8 cellular contexts compared by ENCODE assay signal in genomic region chr15:96330450-96331140, GRCh38. TPM values are rescaled to one million over a fixed set of nuclear protein-coding genes. Genes with fewer than 3 reads are reported as not detected.
DNase-seq lines count a peak whose midpoint lies in the region; ATAC-seq and TF ChIP-seq lines count a peak whose summit lies in the region.

TSS of gene NR2F2 (plus strand) at chr15:96330700. CDS start at chr15:96332106, 1,406 bp downstream.

- TF ChIP-seq CTCF in AG04449 (IDR thresholded peaks at IDR 0.05; ENCODE audit: insufficient read depth, low read length, missing control alignments) (no peak), fibroblast of mammary gland (conservative IDR thresholded peaks at IDR 0.05; ENCODE audit: control insufficient read depth, insufficient read depth, low read depth, low read length) (no peak)

- peak; percentile 94 for DNase-seq in AG04449 (ENCODE audit: low read depth, low spot score)
- DNase-seq in NCI-H446 (lab: John Stamatoyannopoulos, UW), result peak; percentile 58 to 94
- DNase-seq in activated T-cell treated with anti-CD3 and anti-CD28 coated beads, Interleukin-2, amount 50 U/mL, for 48 hours, result peak; percentile 64
- peak; percentile 98 for DNase-seq in fibroblast of mammary gland (ENCODE audit: low read depth)
- peak; percentile 98 for DNase-seq in myocyte (ENCODE audit: low read depth)
- peak; percentile 82 for DNase-seq in superior temporal gyrus (ENCODE audit: extremely low spot score)

- peak within 1 kb of the TSS; percentile 96 for H3K4me3 ChIP-seq in AG04449 (ENCODE audit: low read depth, low read length)
- peak within 1 kb of the TSS; percentile 95 for H3K4me3 ChIP-seq in fibroblast of mammary gland (ENCODE audit: control insufficient read depth, low read depth, low read length)

- ATAC-seq in GM18907 (IDR thresholded peaks at IDR 0.05; ENCODE audit: unreplicated experiment), result peak; percentile 82
- peak; percentile 70 for ATAC-seq in HG03196 (IDR thresholded peaks at IDR 0.05; ENCODE audit: unreplicated experiment)

- CTCF ChIA-PET in AG04449 (lab: Yijun Ruan, JAX), result interaction anchor here (1.3 to 4.6 kb wide), 3 partner anchors 11 to 1071 kb away, joined by 3 to 45 read pairs (median 6); no protein-coding TSS in a partner anchor

- POLR2A ChIA-PET in AG04449 (lab: Yijun Ruan, JAX), result interaction anchor here (1.0 to 2.3 kb wide), 4 partner anchors 9 to 283 kb away, joined by 4 to 15 read pairs (median 7); no protein-coding TSS in a partner anchor

RNA-seq across cellular contexts. Expression of gene NR2F2, which starts in this region (rescaled TPM):
- 6.5 and 8.7 TPM in 2 replicates for total RNA-seq in myocyte
- 45.5 TPM for polyA plus RNA-seq in myocyte (2012)

Comparison
In these comparisons a context has a peak if more than half of its experiments do, and no peak if none do; other contexts are left out.
1. Peak in every context shown above with its lines: DNase-seq, ATAC-seq and H3K4me3 ChIP-seq.